Comparison of ENCODE assay signal across 8 cellular contexts in genomic region chr7:114084381-114085312, GRCh38.
DNase-seq lines count a peak whose midpoint lies in the region; ATAC-seq and TF ChIP-seq lines count a peak whose summit lies in the region.

No MANE protein-coding gene starts in this region.

- H3K4me3 Mint-ChIP-seq in effector memory CD8-positive, alpha-beta T cell, result peak overlapping the region; percentile 85 to 90
- H3K4me3 Mint-ChIP-seq in mesothelial cell of epicardium, result peak overlapping the region; percentile 97

- peaks cover 35 to 38% of the 10 kb centered on the region in 2 donors for H3K4me1 Mint-ChIP-seq in effector memory CD8-positive, alpha-beta T cell (ENCODE audit: low read depth in 2 of 2)
- H3K4me1 Mint-ChIP-seq in mesothelial cell of epicardium, result peaks cover 51% of the 10 kb centered on the region

- in situ Hi-C loops in Panc1 (cut with HindIII; ENCODE audit: low pct_unique_long_range_greater_than_20kb, low sequenced_read_pairs), result no loop called here

- CTCF ChIA-PET in Panc1 (lab: Charles Lee), result no interaction called here

- peaks cover 82 to 83% of the 10 kb centered on the region in 2 donors for H3K27me3 Mint-ChIP-seq in effector memory CD8-positive, alpha-beta T cell
- H3K27me3 Mint-ChIP-seq in mesothelial cell of epicardium (ENCODE audit: low read depth), result peaks cover 82% of the 10 kb centered on the region

- POLR2A ChIA-PET in Panc1 (lab: Charles Lee), result no interaction called here

- H3K36me3 ChIP-seq in Panc1 (ENCODE audit: control insufficient read depth, insufficient read depth, low read length), result no peaks in the 10 kb centered on the region
- no peaks in the 10 kb centered on the region for H3K36me3 ChIP-seq in upper lobe of right lung

- peak overlapping the region in 1 of 2 donors; percentile 8 for H3K27ac Mint-ChIP-seq in effector memory CD8-positive, alpha-beta T cell
- peak overlapping the region; percentile 98 for H3K27ac Mint-ChIP-seq in mesothelial cell of epicardium

- intact Hi-C loops in Panc1 (cut with micrococcal nuclease; ENCODE audit: unreplicated experiment) (loop anchor here (5.0 to 10.0 kb wide), 5 partner anchors 323 to 1828 kb away; no protein-coding TSS in a partner anchor), upper lobe of right lung (cut with DNase I) (no loop called here)

- no TSS peak for BruUV-seq in Panc1 (replicated peaks; lab: Mats Ljungman, UMichigan)

- H3K9me3 Mint-ChIP-seq in effector memory CD8-positive, alpha-beta T cell, result no peaks in the 10 kb centered on the region
- no peaks in the 10 kb centered on the region for H3K9me3 Mint-ChIP-seq in mesothelial cell of epicardium

- peaks cover 14% of the 10 kb centered on the region for H3K27me3 ChIP-seq in Panc1 (ENCODE audit: control insufficient read depth, insufficient read depth, low read length)
- H3K27me3 ChIP-seq in upper lobe of right lung, result peaks cover 51% of the 10 kb centered on the region

- peak; percentile 41; the same call in 1 of the 2 replicates for ATAC-seq in Panc1
- ATAC-seq in effector memory CD8-positive, alpha-beta T cell (replicated peaks), result no peak
- ATAC-seq in upper lobe of right lung, result peak; percentile 34
- ATAC-seq in HG03108 (IDR thresholded peaks at IDR 0.05; ENCODE audit: unreplicated experiment), result no peak

- H3K4me3 ChIP-seq in Panc1 (ENCODE audit: low read depth in 2 of 2, low read length in 2 of 2), result peak overlapping the region; percentile 46 to 70
- peak overlapping the region; percentile 59 for H3K4me3 ChIP-seq in upper lobe of right lung

- peaks cover 9% of the 10 kb centered on the region for H3K36me3 Mint-ChIP-seq in effector memory CD8-positive, alpha-beta T cell (ENCODE audit: insufficient read depth)
- no peaks in the 10 kb centered on the region for H3K36me3 Mint-ChIP-seq in mesothelial cell of epicardium

- H3K9me3 ChIP-seq in Panc1 (ENCODE audit: control insufficient read depth, insufficient read depth, low read depth, low read length) (no peaks in the 10 kb centered on the region), upper lobe of right lung (no peaks in the 10 kb centered on the region)

- TF ChIP-seq CTCF in Panc1 (IDR thresholded peaks at IDR 0.05), result no peak
- TF ChIP-seq CTCF in mesothelial cell of epicardium (IDR thresholded peaks at IDR 0.05; ENCODE audit: unreplicated experiment), result no peak
- TF ChIP-seq CTCF in upper lobe of right lung (IDR thresholded peaks at IDR 0.05), result no peak

- H3K4me1 ChIP-seq in Panc1 (ENCODE audit: control insufficient read depth, insufficient read depth, low read length) (peaks cover 10% of the 10 kb centered on the region; the same call in 1 of the 2 replicates), upper lobe of right lung (peaks cover 21% of the 10 kb centered on the region)

- H3K27ac ChIP-seq in Panc1 (ENCODE audit: low read length) (no peak overlapping the region), upper lobe of right lung (peak overlapping the region; percentile 82)

- DNase-seq in DMS153 treated with DMSO at 0.1 percent for 48 hours (lab: John Stamatoyannopoulos, UW; ENCODE audit: unreplicated experiment) (peak; percentile 25), HCEC 1CT (peak; percentile 47), Panc1 (ENCODE audit: low read depth, low spot score) (no peak), mesothelial cell of epicardium (ENCODE audit: low spot score in 2 of 2, unreplicated experiment in 2 of 2) (peak; percentile 24 to 59), upper lobe of right lung (peak; percentile 74), NK-92 (lab: John Stamatoyannopoulos, UW; ENCODE audit: unreplicated experiment) (no peak)
- no peak for DNase-seq in effector memory CD8-positive, alpha-beta T cell

Comparison
In these comparisons a context has a peak if more than half of its experiments do, and no peak if none do; other contexts are left out.
1. DNase-seq: peak in DMS153 treated with DMSO at 0.1 percent for 48 hours (single experiment), HCEC 1CT (single experiment), mesothelial cell of epicardium (2 of 2) and upper lobe of right lung (single experiment); none in Panc1 (single experiment), effector memory CD8-positive, alpha-beta T cell (0 of 3) and NK-92 (single experiment).
2. ATAC-seq: peak in Panc1 (single experiment) and upper lobe of right lung (single experiment); none in effector memory CD8-positive, alpha-beta T cell (single experiment) and HG03108 (single experiment).